ENCODE assay signal across 8 cellular contexts in genomic region chr15:91302588-91303439, GRCh38.
DNase-seq lines count a peak whose midpoint lies in the region; ATAC-seq and TF ChIP-seq lines count a peak whose summit lies in the region.

No MANE protein-coding gene starts in this region.

- 18% methylated on average over 11 of the region's 11 CpGs for WGBS in right lobe of liver (ENCODE audit: insufficient coverage, low coverage, low lambda C conversion rate, missing lambda C conversion rate)

- intact Hi-C loops in CD4-positive, alpha-beta memory T cell (cut with micrococcal nuclease): loop anchor here (1.0 to 10.0 kb wide), 7 partner anchors 122 to 774 kb away; partner anchors contain the start of gene SLCO3A1
- intact Hi-C loops in right lobe of liver (cut with DNase I): loop anchor here (10.0 kb wide), 2 partner anchors 212 to 552 kb away; partner anchors contain the start of gene SLCO3A1 (in 1 of the 2)

- no peak overlapping the region for H3K4me3 ChIP-seq in CD4-positive, alpha-beta memory T cell (ENCODE audit: low read length in 2 of 2)
- no peak overlapping the region for H3K4me3 ChIP-seq in right lobe of liver

- no peak overlapping the region for H3K27ac ChIP-seq in CD4-positive, alpha-beta memory T cell (ENCODE audit: low read depth, low read length)
- no peak overlapping the region for H3K27ac ChIP-seq in right lobe of liver

- no peak for TF ChIP-seq POLR2A in right lobe of liver (IDR thresholded peaks at IDR 0.05)

- no peaks in the 10 kb centered on the region for H3K36me3 ChIP-seq in CD4-positive, alpha-beta memory T cell (ENCODE audit: insufficient read depth, low read length)
- no peaks in the 10 kb centered on the region for H3K36me3 ChIP-seq in right lobe of liver

- H3K4me1 Mint-ChIP-seq in CD4-positive, alpha-beta memory T cell: peaks cover 21 to 46% (median 34%) of the 10 kb centered on the region in 4 donors

- no peaks in the 10 kb centered on the region for H3K9me3 Mint-ChIP-seq in CD4-positive, alpha-beta memory T cell

- no peaks in the 10 kb centered on the region for H3K27me3 ChIP-seq in CD4-positive, alpha-beta memory T cell (ENCODE audit: insufficient read depth, low read length)
- H3K27me3 ChIP-seq in right lobe of liver: no peaks in the 10 kb centered on the region

- H3K4me3 Mint-ChIP-seq in CD4-positive, alpha-beta memory T cell: peak overlapping the region in 6 of 8 donors; percentile 40 to 76 (median 58)

- H3K9me3 ChIP-seq in CD4-positive, alpha-beta memory T cell (ENCODE audit: control insufficient read depth in 1 of 2, low read length in 2 of 2): no peaks in the 10 kb centered on the region
- H3K9me3 ChIP-seq in right lobe of liver: no peaks in the 10 kb centered on the region

- TF ChIP-seq CTCF in right lobe of liver (IDR thresholded peaks at IDR 0.05): peak; percentile 62 to 80 (median 77)

- CTCF ChIA-PET in CD4-positive, alpha-beta memory T cell (lab: Charles Lee; ENCODE audit: partially characterized antibody): interaction anchor here (0.7 to 5.1 kb wide), 36 partner anchors 9 to 779 kb away, joined by 3 to 48 read pairs (median 4); no protein-coding TSS in a partner anchor

- peak; percentile 62 for ATAC-seq in GM18907 (IDR thresholded peaks at IDR 0.05; ENCODE audit: unreplicated experiment)
- peak; percentile 93 to 99 (median 96) for ATAC-seq in right lobe of liver
- no peak for ATAC-seq in GM18498 (IDR thresholded peaks at IDR 0.05; ENCODE audit: unreplicated experiment)
- ATAC-seq in HG03520 (IDR thresholded peaks at IDR 0.05; ENCODE audit: unreplicated experiment): no peak

- H3K27ac Mint-ChIP-seq in CD4-positive, alpha-beta memory T cell: peak overlapping the region in 4 of 7 donors; percentile 1 to 65 (median 32)

- POLR2A ChIA-PET in CD4-positive, alpha-beta memory T cell (lab: Charles Lee; ENCODE audit: partially characterized antibody): interaction anchor here (0.7 kb wide), 1 partner anchor 390 kb away, joined by 4 read pairs; no protein-coding TSS in a partner anchor

- no peaks in the 10 kb centered on the region for H3K36me3 Mint-ChIP-seq in CD4-positive, alpha-beta memory T cell

- H3K4me1 ChIP-seq in CD4-positive, alpha-beta memory T cell (ENCODE audit: insufficient read depth, low read length): peaks cover 47% of the 10 kb centered on the region
- H3K4me1 ChIP-seq in right lobe of liver: no peaks in the 10 kb centered on the region

- peaks cover 2 to 6% of the 10 kb centered on the region in 2 donors for H3K27me3 Mint-ChIP-seq in CD4-positive, alpha-beta memory T cell

- DNase-seq in CD4-positive, alpha-beta memory T cell: peak in 4 of 5 donors; percentile 54 to 63 (median 58)
- DNase-seq in NAMALWA (ENCODE audit: low spot score): peak; percentile 65
- DNase-seq in SHP77 (lab: John Stamatoyannopoulos, UW): peak; percentile 72 to 79
- peak; percentile 27 to 44 for DNase-seq in dermis microvascular lymphatic vessel endothelial cell (ENCODE audit: low read depth in 2 of 2)
- no peak for DNase-seq in right lobe of liver

Comparison
In these comparisons a context has a peak if more than half of its experiments do, and no peak if none do; other contexts are left out.
1. DNase-seq: peak in CD4-positive, alpha-beta memory T cell (4 of 5), NAMALWA (single experiment), SHP77 (2 of 2) and dermis microvascular lymphatic vessel endothelial cell (2 of 2); none in right lobe of liver (0 of 3).
2. ATAC-seq: peak in GM18907 (single experiment) and right lobe of liver (4 of 4); none in GM18498 (single experiment) and HG03520 (single experiment).